18 cellular contexts compared by ENCODE assay signal in genomic region chr13:76000131-76000530, GRCh38.
"Had no signal": no experiment of that assay in that cellular context is flagged by ENCODE, and none has a peak within 500 bp of the region (broad histone marks: within the 10 kb centered on the region; RNA-seq: fewer than 3 reads in every experiment).

No MANE protein-coding gene starts in this region.

- H3K27ac ChIP-seq: body of pancreas, hepatocyte, lower lobe of right lung, neutrophil, right atrium auricular region, tibial artery, uterus had no signal

- DNase-seq: activated CD4-positive, alpha-beta T cell treated with anti-CD3 and anti-CD28 coated beads, Interleukin-2, amount 50 U/mL, for 4 hours; activated effector memory CD4-positive, alpha-beta T cell treated with Interleukin-2 at 50 U/mL for 16 hours; activated T-cell treated with anti-CD3 and anti-CD28 coated beads, Interleukin-2, amount 50 U/mL, for 1 hour; body of pancreas; cerebellar nuclear complex; kidney glomerular epithelial cell; lower lobe of right lung; midbrain; posterior cingulate gyrus; small intestine; tibial artery; uterus had no signal

- H3K4me1 ChIP-seq: body of pancreas, lower lobe of right lung, right atrium auricular region, uterus had no signal

- H3K79me2 ChIP-seq: hepatocyte had no signal

- H3K9me3 ChIP-seq: body of pancreas, lower lobe of right lung, neutrophil, right atrium auricular region, tibial artery, uterus had no signal

- ATAC-seq: activated CD4-positive, CD25-positive, alpha-beta regulatory T cell treated with anti-CD3 and anti-CD28 coated beads, Interleukin-2, amount 50 U/mL, for 24 hours; body of pancreas; lower lobe of right lung; stimulated activated effector memory CD8-positive, alpha-beta T cell treated with anti-CD3 and anti-CD28 coated beads, Interleukin-12 subunit alpha, Interleukin-12 subunit beta, amount 100 ng/mL, for 72 hours had no signal

- H3K36me3 ChIP-seq: lower lobe of right lung, neutrophil, right atrium auricular region, tibial artery, uterus had no signal

- H3K4me3 ChIP-seq: body of pancreas, hepatocyte, lower lobe of right lung, right atrium auricular region, tibial artery, uterus had no signal

- H2AFZ ChIP-seq: hepatocyte had no signal

- H3K4me2 ChIP-seq: hepatocyte had no signal

- H3K27me3 ChIP-seq: body of pancreas, hepatocyte, neutrophil, right atrium auricular region, tibial artery, uterus had no signal

- FAIRE-seq: small intestine, TTC549 had no signal
